ENCODE assay signal across 8 cellular contexts in genomic region chr6:33126101-33126714, GRCh38. TPM values are rescaled to one million over a fixed set of nuclear protein-coding genes. Genes with fewer than 3 reads are reported as not detected.
DNase-seq lines count a peak whose midpoint lies in the region; ATAC-seq and TF ChIP-seq lines count a peak whose summit lies in the region.

No MANE protein-coding gene starts in this region.

- H3K4me1 ChIP-seq in H9 (ENCODE audit: insufficient read depth, low read length): peaks cover 2% of the 10 kb centered on the region; the same call in 1 of the 2 replicates
- no peaks in the 10 kb centered on the region for H3K4me1 ChIP-seq in SK-N-SH (ENCODE audit: control insufficient read depth in 1 of 2, insufficient read depth in 2 of 2, low read depth in 1 of 2, low read length in 1 of 2)

- H2AFZ ChIP-seq in H9 (ENCODE audit: low read length) (no peak overlapping the region), SK-N-SH (ENCODE audit: low read depth) (no peak overlapping the region)

- no peak overlapping the region for H4K91ac ChIP-seq in H9 (ENCODE audit: insufficient read length, low read depth, low read length)

- no peaks in the 10 kb centered on the region for H3K27me3 ChIP-seq in H9 (ENCODE audit: insufficient read depth, low read length)
- peaks cover 39% of the 10 kb centered on the region; the same call in 1 of the 2 replicates for H3K27me3 ChIP-seq in SK-N-SH (ENCODE audit: insufficient read depth)

- H3K4me3 ChIP-seq in SK-N-SH (ENCODE audit: low read depth in 2 of 2, low read length in 1 of 2): no peak overlapping the region; a peak in 1 of 4 replicates

- H3K27me3 Mint-ChIP-seq in H9 (ENCODE audit: low read depth): peaks cover 1% of the 10 kb centered on the region; the same call in 1 of the 2 replicates
- peaks cover 50% of the 10 kb centered on the region for H3K27me3 Mint-ChIP-seq in activated naive CD4-positive, alpha-beta T cell treated with anti-CD3 and anti-CD28 coated beads, Interleukin-2, amount 10 ng/mL, durations not matched to agents 7 days and 5 days

- peak; percentile 90 for TF ChIP-seq CTCF in H9 (conservative IDR thresholded peaks at IDR 0.05)
- TF ChIP-seq CTCF in SK-N-SH (IDR thresholded peaks at IDR 0.05): peak; percentile 56

- no peak overlapping the region for H3K9ac ChIP-seq in H9 (ENCODE audit: extremely low read depth, insufficient read length, low read length)
- H3K9ac ChIP-seq in SK-N-SH: no peak overlapping the region

- H3F3A ChIP-seq in SK-N-SH (replicated peaks; ENCODE audit: insufficient read depth): no peaks in the 10 kb centered on the region

- no peak for TF ChIP-seq RAD21 in SK-N-SH (IDR thresholded peaks at IDR 0.05; ENCODE audit: low read length)

- H3K4ac ChIP-seq in H9 (ENCODE audit: low read depth, low read length): no peak overlapping the region

- H3T11ph ChIP-seq in H9 (ENCODE audit: low read length): no peak overlapping the region

- no peak overlapping the region for H4K8ac ChIP-seq in H9 (replicated peaks; ENCODE audit: insufficient read length, low read depth, low read length)

- no peak overlapping the region for H3K18ac ChIP-seq in H9 (ENCODE audit: insufficient read length, low read depth, low read length)

- H3K23me2 ChIP-seq in H9 (ENCODE audit: insufficient read length, low read depth, low read length, poor library complexity, severe bottlenecking): no peaks in the 10 kb centered on the region

- no peaks in the 10 kb centered on the region for H3K9me2 ChIP-seq in SK-N-SH

- H3K36me3 Mint-ChIP-seq in H9 (ENCODE audit: insufficient read depth in 1 of 3, low read depth in 3 of 3): peaks cover 32 to 62% (median 47%) of the 10 kb centered on the region in 3 experiments
- H3K36me3 Mint-ChIP-seq in activated naive CD4-positive, alpha-beta T cell treated with anti-CD3 and anti-CD28 coated beads, Interleukin-2, amount 10 ng/mL, durations not matched to agents 7 days and 5 days: peaks cover 1% of the 10 kb centered on the region

- H3K4me1 Mint-ChIP-seq in H9: peaks cover 41 to 45% of the 10 kb centered on the region in 2 experiments
- H3K4me1 Mint-ChIP-seq in activated naive CD4-positive, alpha-beta T cell treated with anti-CD3 and anti-CD28 coated beads, Interleukin-2, amount 10 ng/mL, durations not matched to agents 7 days and 5 days: peaks cover 5% of the 10 kb centered on the region

- POLR2A ChIA-PET in SK-N-SH (lab: Yijun Ruan, JAX): no interaction called here

- H2BK12ac ChIP-seq in H9 (ENCODE audit: insufficient read length, low read depth, low read length): no peak overlapping the region

- H4K20me1 ChIP-seq in H9 (ENCODE audit: control insufficient read depth, insufficient read depth, insufficient read length) (no peaks in the 10 kb centered on the region), SK-N-SH (ENCODE audit: insufficient read depth) (no peaks in the 10 kb centered on the region)

- H3K79me2 ChIP-seq in H9 (ENCODE audit: insufficient read depth, low read length): peaks cover 9% of the 10 kb centered on the region; the same call in 1 of the 2 replicates
- H3K79me2 ChIP-seq in SK-N-SH (ENCODE audit: insufficient read depth): no peaks in the 10 kb centered on the region

- H3K9me3 ChIP-seq in H9 (ENCODE audit: control insufficient read depth, low read depth, low read length) (peaks cover 7% of the 10 kb centered on the region), SK-N-SH (no peaks in the 10 kb centered on the region)

- H2BK5ac ChIP-seq in H9 (ENCODE audit: insufficient read length, low read length): no peak overlapping the region

- no peak overlapping the region for H3K23ac ChIP-seq in H9 (ENCODE audit: insufficient read length, low read depth, low read length)

- H3K4me2 ChIP-seq in H9 (ENCODE audit: insufficient read depth, insufficient read length, low read length) (no peak overlapping the region), SK-N-SH (no peak overlapping the region)

- H3K14ac ChIP-seq in H9 (ENCODE audit: insufficient read depth, low read length): no peak overlapping the region

- no peak overlapping the region for H3K56ac ChIP-seq in H9 (ENCODE audit: insufficient read length, low read depth, low read length)

- peak overlapping the region in 2 of 3 experiments; percentile 12 to 51; a peak in 2 of 7 replicates for H3K27ac Mint-ChIP-seq in H9
- no peak overlapping the region for H3K27ac Mint-ChIP-seq in activated naive CD4-positive, alpha-beta T cell treated with anti-CD3 and anti-CD28 coated beads, Interleukin-2, amount 10 ng/mL, durations not matched to agents 7 days and 5 days

- ATAC-seq in left cardiac atrium (peak in 1 of 2 donors; percentile 51), GM21526 (IDR thresholded peaks at IDR 0.05; ENCODE audit: low FRiP score, unreplicated experiment) (no peak)

- H4K5ac ChIP-seq in H9 (ENCODE audit: insufficient read length, low read depth, low read length): no peak overlapping the region

- no peak overlapping the region for H2BK20ac ChIP-seq in H9 (ENCODE audit: low read depth, low read length, poor library complexity, severe bottlenecking)

- H2BK15ac ChIP-seq in H9 (ENCODE audit: low read depth, low read length): no peak overlapping the region

- peaks cover 16 to 21% of the 10 kb centered on the region in 2 experiments for H3K9me3 Mint-ChIP-seq in H9
- peaks cover 4% of the 10 kb centered on the region for H3K9me3 Mint-ChIP-seq in activated naive CD4-positive, alpha-beta T cell treated with anti-CD3 and anti-CD28 coated beads, Interleukin-2, amount 10 ng/mL, durations not matched to agents 7 days and 5 days

- intact Hi-C loops in left cardiac atrium (cut with DNase I): loop anchor here in 1 of 2 donors (10.0 kb wide), 1 partner anchor 111 kb away; no protein-coding TSS in a partner anchor

- H3K36me3 ChIP-seq in SK-N-SH (replicated peaks in 1 of 2; ENCODE audit: control insufficient read depth in 1 of 2, insufficient read depth in 2 of 2, low read length in 1 of 2): no peaks in the 10 kb centered on the region

- no peak for TF ChIP-seq EP300 in SK-N-SH (IDR thresholded peaks at IDR 0.05; ENCODE audit: borderline replicate concordance in 1 of 2, low read depth in 1 of 2, low read length in 1 of 2)

- H3K79me1 ChIP-seq in H9 (ENCODE audit: insufficient read depth, low read depth, low read length, poor library complexity, severe bottlenecking): peaks cover 6% of the 10 kb centered on the region

- H2AK5ac ChIP-seq in H9 (ENCODE audit: insufficient read length, low read length): no peak overlapping the region

- DNase-seq in AG08395 (ENCODE audit: low spot score): peak; percentile 53
- DNase-seq in H9: peak; percentile 73
- DNase-seq in SK-N-SH: peak; percentile 51
- peak; percentile 80 for DNase-seq in activated naive CD4-positive, alpha-beta T cell treated with anti-CD3 and anti-CD28 coated beads, Interleukin-2, amount 10 ng/mL, durations not matched to agents 7 days and 5 days
- DNase-seq in left cardiac atrium: peak; percentile 82
- peak; percentile 21 to 70 for DNase-seq in stimulated activated CD4-positive, alpha-beta T cell treated with anti-CD3 and anti-CD28 coated beads, Interleukin-12 subunit alpha, Interleukin-12 subunit beta, amount 100 ng/mL, for 24 hours (ENCODE audit: low read depth in 2 of 2)
- DNase-seq in NCI-H2029 treated with DMSO at 0.1 percent for 48 hours (lab: John Stamatoyannopoulos, UW): no peak

- no peak overlapping the region for H2BK120ac ChIP-seq in H9 (ENCODE audit: low read depth, low read length, poor library complexity, severe bottlenecking)

- H3K4me3 Mint-ChIP-seq in H9: no peak overlapping the region
- H3K4me3 Mint-ChIP-seq in activated naive CD4-positive, alpha-beta T cell treated with anti-CD3 and anti-CD28 coated beads, Interleukin-2, amount 10 ng/mL, durations not matched to agents 7 days and 5 days: no peak overlapping the region

- WGBS in H9 (ENCODE audit: extremely low coverage, insufficient read length, low lambda C conversion rate): no CpG with 5 or more reads among the region's 5 CpGs
- WGBS in SK-N-SH (ENCODE audit: low lambda C conversion rate): 3% methylated on average over 5 of the region's 5 CpGs

- no peak overlapping the region for H3K27ac ChIP-seq in H9 (ENCODE audit: insufficient read length, low read depth, low read length)
- H3K27ac ChIP-seq in SK-N-SH (ENCODE audit: low read depth in 2 of 2, low read length in 1 of 2): no peak overlapping the region

- CTCF ChIA-PET in SK-N-SH (lab: Yijun Ruan, JAX): interaction anchor here (0.6 to 3.0 kb wide), 18 partner anchors 9 to 140 kb away, joined by 3 to 20 read pairs (median 4); no protein-coding TSS in a partner anchor
- CTCF ChIA-PET in activated naive CD4-positive, alpha-beta T cell treated with anti-CD3 and anti-CD28 coated beads, Interleukin-2, amount 10 ng/mL, durations not matched to agents 7 days and 5 days (lab: Charles Lee): interaction anchor here (0.9 to 7.2 kb wide), 17 partner anchors 9 to 144 kb away, joined by 3 to 86 read pairs (median 5); partner anchors contain the start of gene HLA-DPB1

RNA-seq across cellular contexts. Expression of gene HLA-DPB1, which starts 50.4 kb away (rescaled TPM):
- total RNA-seq in H9 (2021): 23.4 and 23.6 TPM in 2 replicates
- polyA plus RNA-seq in SK-N-SH (2012; rRNA removed): 1.0 and 2.0 TPM in 2 replicates
- polyA plus RNA-seq in SK-N-SH (2012; cell fraction: cytosol; rRNA removed): 0.67 and 1.3 TPM in 2 replicates
- polyA plus RNA-seq in SK-N-SH (2012; cell fraction: nucleus; rRNA removed): 0.45 and 1.1 TPM in 2 replicates
- 10 to 100 TPM; 47.8 to 53.8 TPM for total RNA-seq in left cardiac atrium

RNA-seq across cellular contexts. Expression of gene HLA-DPA1, which starts 52.8 kb away (rescaled TPM):
- total RNA-seq in H9 (2021): 2.6 and 4.0 TPM in 2 replicates
- 1.6 and 1.9 TPM in 2 replicates for polyA plus RNA-seq in SK-N-SH (2012; rRNA removed)
- 1.1 and 1.2 TPM in 2 replicates for polyA plus RNA-seq in SK-N-SH (2012; cell fraction: cytosol; rRNA removed)
- polyA plus RNA-seq in SK-N-SH (2012; cell fraction: nucleus; rRNA removed): 0.36 and 1.1 TPM in 2 replicates
- total RNA-seq in left cardiac atrium: 10 to 100 TPM; 50.5 to 54.1 TPM

Comparison
In these comparisons a context has a peak if more than half of its experiments do, and no peak if none do; other contexts are left out.
1. RNA of gene HLA-DPA1, which starts 52.8 kb away (total RNA-seq): 50.5 to 54.1 TPM in left cardiac atrium; 2.6 to 4.0 TPM in H9; every median in the first group is over 10 times any median in the second.